ENCODE assay signal across 21 cellular contexts in genomic region chr15:26503998-26504397, GRCh38.
"Had no signal": no experiment of that assay in that cellular context is flagged by ENCODE, and none has a peak within 500 bp of the region (broad histone marks: within the 10 kb centered on the region; RNA-seq: fewer than 3 reads in every experiment).

No MANE protein-coding gene starts in this region.

- H3K27me3 Mint-ChIP-seq: dendritic cell treated with granulocyte-macrophage colony-stimulating factor and Interleukin-4, amounts not matched to agents 40 ng/mL and 50 ng/mL, for 4 days; effector memory CD8-positive, alpha-beta T cell; naive thymus-derived CD4-positive, alpha-beta T cell had no signal

- H3K36me3 Mint-ChIP-seq: naive thymus-derived CD4-positive, alpha-beta T cell had no signal

- H3K27me3 ChIP-seq: gastroesophageal sphincter, neutrophil, right atrium auricular region, stomach, transverse colon had no signal

- H3K4me1 Mint-ChIP-seq: naive thymus-derived CD4-positive, alpha-beta T cell; nephron progenitor cell had no signal

- ATAC-seq: effector memory CD8-positive, alpha-beta T cell; gastroesophageal sphincter; left ventricle myocardium superior; naive thymus-derived CD4-positive, alpha-beta T cell had no signal

- H3K36me3 ChIP-seq: gastroesophageal sphincter, neutrophil, right atrium auricular region, stomach, thoracic aorta, transverse colon had no signal

- H3K27ac ChIP-seq: gastroesophageal sphincter, neutrophil, right atrium auricular region, stomach, thoracic aorta, transverse colon had no signal

- DNase-seq: effector memory CD8-positive, alpha-beta T cell; glutamatergic neuron; left cardiac atrium; left ventricle myocardium superior; mesenchymal stem cell; naive thymus-derived CD4-positive, alpha-beta T cell; nephron progenitor cell; small intestine; stimulated activated CD4-positive, alpha-beta T cell treated with anti-CD3 and anti-CD28 coated beads, Interleukin-12 subunit alpha, Interleukin-12 subunit beta, amount 100 ng/mL, for 4 hours; stimulated activated naive CD4-positive, alpha-beta T cell; stomach; substantia nigra; transverse colon had no signal

- H3K9me3 Mint-ChIP-seq: nephron progenitor cell had no signal

- H3K4me3 ChIP-seq: gastroesophageal sphincter, lung, right atrium auricular region, stomach, thoracic aorta, transverse colon had no signal

- H3K4me1 ChIP-seq: gastroesophageal sphincter, right atrium auricular region, stomach, transverse colon had no signal

- H3K9me3 ChIP-seq: gastroesophageal sphincter, neutrophil, right atrium auricular region, thoracic aorta had no signal

- H3K27ac Mint-ChIP-seq: dendritic cell treated with granulocyte-macrophage colony-stimulating factor and Interleukin-4, amounts not matched to agents 40 ng/mL and 50 ng/mL, for 4 days; effector memory CD8-positive, alpha-beta T cell; naive thymus-derived CD4-positive, alpha-beta T cell; nephron progenitor cell had no signal

- FAIRE-seq: colon, keratinocyte, small intestine had no signal

- H3K4me3 Mint-ChIP-seq: dendritic cell treated with granulocyte-macrophage colony-stimulating factor and Interleukin-4, amounts not matched to agents 40 ng/mL and 50 ng/mL, for 4 days; effector memory CD8-positive, alpha-beta T cell; naive thymus-derived CD4-positive, alpha-beta T cell; nephron progenitor cell had no signal
